In genomic region chr20:38445901-38446425, GRCh38 we compare ENCODE assay signal across 8 cellular contexts. TPM values are rescaled to one million over a fixed set of nuclear protein-coding genes. Genes with fewer than 3 reads are reported as not detected.
A peak's percentile ranks its signal among the peaks of the same experiment; 100 is the strongest.
DNase-seq lines count a peak whose midpoint lies in the region; ATAC-seq and TF ChIP-seq lines count a peak whose summit lies in the region.

No MANE protein-coding gene starts in this region.

- ATAC-seq in left cardiac atrium (no peak), HG03571 (IDR thresholded peaks at IDR 0.05; ENCODE audit: unreplicated experiment) (no peak), HG02571 (IDR thresholded peaks at IDR 0.05; ENCODE audit: unreplicated experiment) (no peak)

- H3K36me3 ChIP-seq in right atrium auricular region = peaks cover 8% of the 10 kb centered on the region
- H3K36me3 ChIP-seq in uterus = no peaks in the 10 kb centered on the region

- no peak for TF ChIP-seq POLR2A in uterus (IDR thresholded peaks at IDR 0.05)

- TF ChIP-seq CTCF in right atrium auricular region (IDR thresholded peaks at IDR 0.05) (no peak), astrocyte of the cerebellum (IDR thresholded peaks at IDR 0.05; ENCODE audit: low read depth, low read length, missing control alignments) (no peak), uterus (IDR thresholded peaks at IDR 0.05) (no peak)

- H3K27ac ChIP-seq in right atrium auricular region (peak overlapping the region; percentile 82 to 85), uterus (peak overlapping the region; percentile 64 to 90)

- DNase-seq in right atrium auricular region (ENCODE audit: low spot score) = no peak
- no peak for DNase-seq in left cardiac atrium
- no peak for DNase-seq in astrocyte of the cerebellum (ENCODE audit: low read depth)
- no peak for DNase-seq in uterus
- DNase-seq in anterior cingulate cortex (lab: John Stamatoyannopoulos, UW) = no peak

- in situ Hi-C loops in astrocyte of the cerebellum (cut with HindIII; ENCODE audit: low sequenced_read_pairs) = no loop called here

- peak overlapping the region; percentile 84 to 86 for H3K4me3 ChIP-seq in right atrium auricular region
- peak overlapping the region; percentile 93 for H3K4me3 ChIP-seq in astrocyte of the cerebellum (ENCODE audit: low read depth, low read length)
- H3K4me3 ChIP-seq in mononuclear cell (ENCODE audit: low read length) = peak overlapping the region; percentile 80
- H3K4me3 ChIP-seq in uterus = peak overlapping the region; percentile 62 to 89

- H3K27me3 ChIP-seq in right atrium auricular region = no peaks in the 10 kb centered on the region
- no peaks in the 10 kb centered on the region for H3K27me3 ChIP-seq in mononuclear cell (ENCODE audit: insufficient read depth, low read length)
- H3K27me3 ChIP-seq in uterus = no peaks in the 10 kb centered on the region

- peaks cover 0 to 14% of the 10 kb centered on the region in 2 donors for H3K4me1 ChIP-seq in right atrium auricular region
- peaks cover 21% of the 10 kb centered on the region for H3K4me1 ChIP-seq in mononuclear cell (ENCODE audit: insufficient read depth, low read length)
- no peaks in the 10 kb centered on the region for H3K4me1 ChIP-seq in uterus

- intact Hi-C loops in left cardiac atrium (cut with DNase I) = no loop called here
- intact Hi-C loops in uterus (cut with DNase I; ENCODE audit: low total_unique reads) = no loop called here

- H3K9me3 ChIP-seq in right atrium auricular region (no peaks in the 10 kb centered on the region), mononuclear cell (ENCODE audit: low read depth, low read length) (no peaks in the 10 kb centered on the region), uterus (no peaks in the 10 kb centered on the region)

RNA-seq across cellular contexts. Expression of gene SNHG17, which starts 10.8 kb away (rescaled TPM):
- total RNA-seq in right atrium auricular region (10 to 100 TPM in 1 of 2 donors, 1 to 10 TPM in 1; 5.3 to 10.6 TPM), left cardiac atrium (10 to 100 TPM in 1 of 2 donors, 1 to 10 TPM in 1; 7.9 to 35.0 TPM), mononuclear cell (18.6 TPM), uterus (10 to 100 TPM in 1 of 4 donors, 1 to 10 TPM in 2, under 1 TPM in 1; 0.59 to 58.9 (median 9.3) TPM)

RNA-seq across cellular contexts. Expression of gene RALGAPB, which starts 26.7 kb away (rescaled TPM):
- 10 to 100 TPM; 24.6 to 24.8 TPM for total RNA-seq in right atrium auricular region
- total RNA-seq in left cardiac atrium = 10 to 100 TPM; 19.5 to 27.2 TPM
- total RNA-seq in mononuclear cell = 40.6 TPM
- 10 to 100 TPM; 27.4 to 57.0 (median 39.9) TPM for total RNA-seq in uterus
